8 cellular contexts compared by ENCODE assay signal in genomic region chr11:17405232-17406005, GRCh38. TPM values are rescaled to one million over a fixed set of nuclear protein-coding genes. Genes with fewer than 3 reads are reported as not detected.
A peak's percentile ranks its signal among the peaks of the same experiment; 100 is the strongest.
DNase-seq lines count a peak whose midpoint lies in the region; ATAC-seq and TF ChIP-seq lines count a peak whose summit lies in the region.

No MANE protein-coding gene starts in this region.

- H3K27me3 Mint-ChIP-seq in glutamatergic neuron (ENCODE audit: unreplicated experiment) = peaks cover 7% of the 10 kb centered on the region

- in situ Hi-C loops in gastrocnemius medialis (cut with MboI; ENCODE audit: low sequenced_read_pairs in 4 of 4) = loop anchor here in 1 of 4 donors (25.0 kb wide), 1 partner anchor 432 kb away; no protein-coding TSS in a partner anchor

- no peaks in the 10 kb centered on the region for H3K9me3 ChIP-seq in gastrocnemius medialis

- H3K27ac ChIP-seq in gastrocnemius medialis = peak overlapping the region; percentile 85 to 96 (median 92)

- intact Hi-C loops in gastrocnemius medialis (cut with DNase I; ENCODE audit: low total_unique reads) = loop anchor here (1.0 to 5.0 kb wide), 3 partner anchors 16 to 437 kb away; no protein-coding TSS in a partner anchor

- H3K36me3 ChIP-seq in gastrocnemius medialis = no peaks in the 10 kb centered on the region

- peak; percentile 49 to 52 for TF ChIP-seq POLR2A in gastrocnemius medialis (IDR thresholded peaks at IDR 0.05)

- H3K4me3 ChIP-seq in gastrocnemius medialis = peak overlapping the region; percentile 9 to 27 (median 22)

- peak; percentile 35 for DNase-seq in NCI-H510A treated with DMSO at 0.1 percent for 48 hours (lab: John Stamatoyannopoulos, UW)
- DNase-seq in NCI-H510A (lab: John Stamatoyannopoulos, UW) = no peak
- DNase-seq in RKO (ENCODE audit: low spot score) = peak; percentile 35
- DNase-seq in glutamatergic neuron = peak; percentile 61
- peak; percentile 93 to 97 for DNase-seq in gastrocnemius medialis
- DNase-seq in NCI-H446 treated with DMSO at 0.1 percent for 48 hours (lab: John Stamatoyannopoulos, UW) = no peak
- no peak for DNase-seq in activated T-cell treated with anti-CD3 and anti-CD28 coated beads, Interleukin-2, amount 50 U/mL, for 1 hour
- DNase-seq in stimulated activated CD4-positive, alpha-beta T cell treated with anti-CD3 and anti-CD28 coated beads, Interleukin-2, amount 100 ng/mL, for 24 hours = no peak

- no peak overlapping the region for H3K4me3 Mint-ChIP-seq in glutamatergic neuron (ENCODE audit: unreplicated experiment)

- peak; percentile 73 to 77 for ATAC-seq in gastrocnemius medialis

- TF ChIP-seq CTCF in glutamatergic neuron (IDR thresholded peaks at IDR 0.05; ENCODE audit: partially characterized antibody, unreplicated experiment) (no peak), gastrocnemius medialis (IDR thresholded peaks at IDR 0.05 in 4 of 5, conservative IDR thresholded peaks at IDR 0.05 in 1 of 5) (peak in 4 of 5 experiments; percentile 30 to 52 (median 42))

- no peak overlapping the region for H3K27ac Mint-ChIP-seq in glutamatergic neuron (ENCODE audit: unreplicated experiment)

- H3K4me1 Mint-ChIP-seq in glutamatergic neuron (ENCODE audit: low read depth, unreplicated experiment) = peaks cover 13% of the 10 kb centered on the region

- peaks cover 51 to 57% of the 10 kb centered on the region in 2 donors for H3K4me1 ChIP-seq in gastrocnemius medialis

- no peaks in the 10 kb centered on the region for H3K36me3 Mint-ChIP-seq in glutamatergic neuron (ENCODE audit: unreplicated experiment)

- H3K27me3 ChIP-seq in gastrocnemius medialis = no peaks in the 10 kb centered on the region

- peaks cover 8% of the 10 kb centered on the region for H3K9me3 Mint-ChIP-seq in glutamatergic neuron (ENCODE audit: unreplicated experiment)

RNA-seq across cellular contexts. Expression of gene KCNJ11, which starts 17.0 kb away (rescaled TPM):
- total RNA-seq in glutamatergic neuron (ENCODE audit: unreplicated experiment) (1.2 TPM), gastrocnemius medialis (100 to 1,000 TPM; 103 to 182 (median 147) TPM)

RNA-seq across cellular contexts. Expression of gene NCR3LG1, which starts 53.8 kb away (rescaled TPM):
- total RNA-seq in glutamatergic neuron (ENCODE audit: unreplicated experiment) (0.51 TPM), gastrocnemius medialis (under 1 TPM; 0.07 to 0.95 (median 0.38) TPM)

Comparison
In these comparisons a context has a peak if more than half of its experiments do, and no peak if none do; other contexts are left out.
1. DNase-seq: peak in NCI-H510A treated with DMSO at 0.1 percent for 48 hours (single experiment), RKO (single experiment), glutamatergic neuron (single experiment) and gastrocnemius medialis (2 of 2); none in NCI-H510A (single experiment), NCI-H446 treated with DMSO at 0.1 percent for 48 hours (single experiment), activated T-cell treated with anti-CD3 and anti-CD28 coated beads, Interleukin-2, amount 50 U/mL, for 1 hour (single experiment) and stimulated activated CD4-positive, alpha-beta T cell treated with anti-CD3 and anti-CD28 coated beads, Interleukin-2, amount 100 ng/mL, for 24 hours (0 of 2).
2. RNA of gene KCNJ11, which starts 17.0 kb away (total RNA-seq): 103 to 182 TPM in gastrocnemius medialis; 1.2 TPM in glutamatergic neuron (single experiment); every median in the first group is over 10 times any median in the second.